In the genomic region with DNA sequence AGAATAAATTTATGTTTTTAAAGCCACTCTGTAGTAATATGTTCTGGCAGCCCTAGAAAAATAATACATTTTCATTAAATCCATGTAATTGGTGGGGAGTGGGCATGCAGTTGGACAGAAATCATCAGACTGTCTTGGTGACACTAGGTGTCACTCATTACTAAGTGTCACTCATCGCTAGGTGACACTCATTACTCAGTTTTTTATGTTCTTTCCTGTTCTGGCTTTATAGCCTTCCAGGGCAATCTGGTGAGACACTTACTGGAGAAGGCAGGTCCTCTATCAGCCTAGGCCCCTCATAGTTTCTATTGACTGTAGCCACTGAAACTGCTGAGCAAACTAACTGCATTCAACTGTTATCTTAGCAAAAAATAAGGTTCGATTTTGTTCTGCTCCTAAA, we compare ENCODE assay signal across 18 cellular contexts.
"Had no signal": no experiment of that assay in that cellular context is flagged by ENCODE, and none has a peak within 500 bp of the region (broad histone marks: within the 10 kb centered on the region; RNA-seq: fewer than 3 reads in every experiment).

No MANE protein-coding gene starts in this region.

- H3K4me1 ChIP-seq: body of pancreas, foreskin keratinocyte, parathyroid adenoma, sigmoid colon, spleen had no signal

- H3K27me3 ChIP-seq: body of pancreas, foreskin keratinocyte, neutrophil, sigmoid colon, spleen had no signal

- H3K27ac ChIP-seq: body of pancreas, foreskin keratinocyte, neutrophil, parathyroid adenoma, sigmoid colon, spleen had no signal

- H3K9me3 ChIP-seq: body of pancreas, neutrophil, sigmoid colon had no signal

- ATAC-seq: body of pancreas; foreskin keratinocyte; left ventricle myocardium superior; naive thymus-derived CD8-positive, alpha-beta T cell had no signal

- DNase-seq: activated B cell treated with CpG ODN at 0.5 μM for 24 hours; activated CD4-positive, alpha-beta T cell treated with anti-CD3 and anti-CD28 coated beads, Interleukin-2, amount 10 ng/mL, durations not matched to agents 24 days and 14 days; activated CD8-positive, alpha-beta memory T cell treated with anti-CD3 and anti-CD28 coated beads, Interleukin-2, amount 50 U/mL, for 48 hours; activated gamma-delta T cell treated with Interleukin-2 at 50 U/mL for 16 hours; amniotic stem cell; body of pancreas; cortex of kidney; effector memory CD4-positive, alpha-beta T cell; foreskin keratinocyte; glutamatergic neuron; kidney glomerular epithelial cell; left ventricle myocardium superior; mesenchymal stem cell; naive thymus-derived CD8-positive, alpha-beta T cell; sigmoid colon; spleen had no signal

- H3K4me3 ChIP-seq: body of pancreas, sigmoid colon, spleen had no signal

- H3K36me3 ChIP-seq: neutrophil, sigmoid colon, spleen had no signal
